Comparison of ENCODE assay signal across 8 cellular contexts in the genomic region with DNA sequence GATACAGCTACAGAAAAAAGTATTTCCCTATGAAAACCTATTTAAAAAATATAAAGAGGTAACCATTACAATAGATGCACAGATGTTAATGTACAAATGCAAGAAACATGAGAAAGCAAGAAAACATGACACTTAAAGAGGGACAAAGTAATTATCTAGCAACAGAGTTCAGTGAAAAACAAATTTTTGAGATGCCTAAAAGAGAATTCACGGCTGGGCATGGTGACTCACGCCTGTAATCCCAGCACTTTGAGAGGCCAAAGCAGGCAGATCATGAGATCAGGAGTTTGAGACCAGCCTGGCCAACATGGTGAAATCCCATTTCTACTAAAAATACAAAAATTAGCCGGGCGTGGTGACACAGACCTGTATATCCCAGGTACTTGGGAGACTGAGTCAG.
A peak's percentile ranks its signal among the peaks of the same experiment; 100 is the strongest.
DNase-seq lines count a peak whose midpoint lies in the region; TF ChIP-seq lines count a peak whose summit lies in the region.
"Not testable (repeated sequence)": the region's sequence is repeated elsewhere in the genome, so short reads cannot be mapped to it uniquely, and the experiment has no call there.

No MANE protein-coding gene starts in this region.

- H3K9ac ChIP-seq in GM23248; trophoblast cell (ENCODE audit: low read length): not testable (repeated sequence)

- not testable (repeated sequence) for H3K4ac ChIP-seq in trophoblast cell (ENCODE audit: low read depth, low read length)

- 55 to 60% methylated on average over 4 of the region's 4 CpGs for WGBS in GM23248 (ENCODE audit: low coverage in 1 of 2, low lambda C conversion rate in 2 of 2, missing lambda C conversion rate in 2 of 2), 2 experiments
- WGBS in trophoblast cell (ENCODE audit: extremely low coverage, insufficient coverage, insufficient read length): no CpG with 5 or more reads among the region's 4 CpGs

- H4K8ac ChIP-seq in trophoblast cell (ENCODE audit: low read depth, low read length): not testable (repeated sequence)

- not testable (repeated sequence) for TF ChIP-seq CTCF in AG10803 (conservative IDR thresholded peaks at IDR 0.05; ENCODE audit: low read length); fibroblast of villous mesenchyme (IDR thresholded peaks at IDR 0.05; ENCODE audit: insufficient read depth, low read depth, low read length)

- H3K79me1 ChIP-seq in trophoblast cell (ENCODE audit: low read length): not testable (repeated sequence)

- H2BK5ac ChIP-seq in trophoblast cell (ENCODE audit: low read depth, low read length, poor library complexity): not testable (repeated sequence)

- H3K27me3 ChIP-seq in GM23248 (replicated peaks; ENCODE audit: insufficient read depth); trophoblast cell (ENCODE audit: insufficient read depth, low read length): not testable (repeated sequence)

- not testable (repeated sequence) for H3K36me3 ChIP-seq in GM23248 (ENCODE audit: low read depth); trophoblast cell (ENCODE audit: control insufficient read depth in 1 of 2, insufficient read depth in 2 of 2, low read length in 2 of 2)

- not testable (repeated sequence) for H3K79me2 ChIP-seq in GM23248 (ENCODE audit: insufficient read depth); trophoblast cell (ENCODE audit: control insufficient read depth, insufficient read depth, low read length, poor library complexity)

- H3K4me2 ChIP-seq in GM23248 (ENCODE audit: unreplicated experiment); trophoblast cell (ENCODE audit: low read length): not testable (repeated sequence)

- H3F3A ChIP-seq in GM23248 (ENCODE audit: insufficient read depth): not testable (repeated sequence)

- in situ Hi-C loops in GM23248 (cut with MboI): not testable (repeated sequence)

- not testable (repeated sequence) for H4K12ac ChIP-seq in trophoblast cell (ENCODE audit: low read depth, low read length)

- H3K9me3 ChIP-seq in GM23248 (ENCODE audit: low read depth); trophoblast cell (ENCODE audit: insufficient read depth, low read depth, low read length): not testable (repeated sequence)

- H2BK120ac ChIP-seq in trophoblast cell (ENCODE audit: insufficient read depth, low read length, poor library complexity): not testable (repeated sequence)

- H3K18ac ChIP-seq in trophoblast cell (ENCODE audit: low read length): not testable (repeated sequence)

- H4K20me1 ChIP-seq in GM23248 (ENCODE audit: insufficient read depth): not testable (repeated sequence)

- not testable (repeated sequence) for H3K23ac ChIP-seq in trophoblast cell (ENCODE audit: low read length)

- not testable (repeated sequence) for H3K4me3 ChIP-seq in AG10803 (ENCODE audit: low read length); GM23248; fibroblast of villous mesenchyme (ENCODE audit: low read depth, low read length); trophoblast cell (ENCODE audit: low read depth, low read length)

- H2BK12ac ChIP-seq in trophoblast cell (ENCODE audit: low read length): not testable (repeated sequence)

- not testable (repeated sequence) for H4K91ac ChIP-seq in trophoblast cell (ENCODE audit: low read depth, low read length)

- DNase-seq in AG10803 (ENCODE audit: low read depth): peak; percentile 26
- DNase-seq in ELR (ENCODE audit: low read depth): peak; percentile 53
- peak; percentile 37 for DNase-seq in GM23248
- peak; percentile 23 for DNase-seq in HS-27A (ENCODE audit: low read depth)
- DNase-seq in M059J (ENCODE audit: low read depth): peak; percentile 5
- peak; percentile 34 for DNase-seq in amniotic epithelial cell (ENCODE audit: low read depth)
- peak; percentile 27 for DNase-seq in fibroblast of villous mesenchyme (ENCODE audit: low read depth)
- peak; percentile 84 to 90 for DNase-seq in trophoblast cell

- not testable (repeated sequence) for H3K4me1 ChIP-seq in GM23248 (ENCODE audit: insufficient read depth); trophoblast cell (ENCODE audit: control insufficient read depth in 1 of 2, insufficient read depth in 2 of 2, low read length in 2 of 2)

- not testable (repeated sequence) for H3K14ac ChIP-seq in trophoblast cell (ENCODE audit: low read length)

- not testable (repeated sequence) for H3K27ac ChIP-seq in GM23248; trophoblast cell (ENCODE audit: low read depth, low read length)

- not testable (repeated sequence) for H3K9me2 ChIP-seq in GM23248 (ENCODE audit: insufficient read depth)

- not testable (repeated sequence) for H2AFZ ChIP-seq in GM23248; trophoblast cell (ENCODE audit: insufficient read depth, low read length, poor library complexity)

- not testable (repeated sequence) for H2AK5ac ChIP-seq in trophoblast cell (ENCODE audit: low read length)

Comparison
In these comparisons a context has a peak if more than half of its experiments do, and no peak if none do; other contexts are left out.
1. DNase-seq: peak in every context shown above with its lines; median percentile 87 in trophoblast cell; 53 in ELR; 37 in GM23248; 34 in amniotic epithelial cell; 27 in fibroblast of villous mesenchyme; 26 in AG10803; 23 in HS-27A; 5 in M059J.